ENCODE assay signal across 2 cellular contexts in the genomic region with DNA sequence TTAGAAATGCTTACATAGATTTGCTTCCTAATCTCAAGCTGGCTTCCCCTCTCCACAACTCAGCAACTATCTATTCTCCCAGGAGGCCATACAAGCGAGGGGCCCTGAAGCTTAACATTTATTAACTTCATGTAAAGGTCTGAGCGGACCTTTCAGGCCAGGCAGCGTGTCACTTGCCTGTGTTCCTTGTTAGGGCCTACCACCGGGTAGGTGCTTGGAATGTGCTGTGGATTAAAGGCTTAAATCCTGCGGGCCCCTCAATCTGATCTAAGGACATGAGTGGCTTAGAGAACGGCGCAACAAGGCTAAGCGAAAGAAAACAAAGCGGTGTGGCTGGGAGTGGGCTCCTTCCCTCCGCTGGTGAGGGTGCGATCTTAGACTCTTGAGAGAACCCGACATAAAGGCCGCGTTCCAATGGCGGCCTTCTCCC.
A peak's percentile ranks its signal among the peaks of the same experiment; 100 is the strongest.
TF ChIP-seq lines count a peak whose summit lies in the region.

No MANE protein-coding gene starts in this region.

TF ChIP-seq in K562, 482 proteins besides CTCF, POLR2A, EP300 and RAD21 (continued from another document and continues in another):
- TF ChIP-seq EWSR1 (IDR thresholded peaks at IDR 0.05; ENCODE audit: borderline replicate concordance, low read depth, partially characterized antibody), result no peak
- no peak for TF ChIP-seq TOE1 (IDR thresholded peaks at IDR 0.05; ENCODE audit: borderline replicate concordance)
- no peak for TF ChIP-seq TOE1 (CRISPR knock-in tag; IDR thresholded peaks at IDR 0.05; ENCODE audit: borderline replicate concordance, low read depth)
- TF ChIP-seq RFX1 (IDR thresholded peaks at IDR 0.05), result no peak
- no peak for TF ChIP-seq HDAC6 (IDR thresholded peaks at IDR 0.05; ENCODE audit: low read depth, low read length)
- TF ChIP-seq, protein P1, sequence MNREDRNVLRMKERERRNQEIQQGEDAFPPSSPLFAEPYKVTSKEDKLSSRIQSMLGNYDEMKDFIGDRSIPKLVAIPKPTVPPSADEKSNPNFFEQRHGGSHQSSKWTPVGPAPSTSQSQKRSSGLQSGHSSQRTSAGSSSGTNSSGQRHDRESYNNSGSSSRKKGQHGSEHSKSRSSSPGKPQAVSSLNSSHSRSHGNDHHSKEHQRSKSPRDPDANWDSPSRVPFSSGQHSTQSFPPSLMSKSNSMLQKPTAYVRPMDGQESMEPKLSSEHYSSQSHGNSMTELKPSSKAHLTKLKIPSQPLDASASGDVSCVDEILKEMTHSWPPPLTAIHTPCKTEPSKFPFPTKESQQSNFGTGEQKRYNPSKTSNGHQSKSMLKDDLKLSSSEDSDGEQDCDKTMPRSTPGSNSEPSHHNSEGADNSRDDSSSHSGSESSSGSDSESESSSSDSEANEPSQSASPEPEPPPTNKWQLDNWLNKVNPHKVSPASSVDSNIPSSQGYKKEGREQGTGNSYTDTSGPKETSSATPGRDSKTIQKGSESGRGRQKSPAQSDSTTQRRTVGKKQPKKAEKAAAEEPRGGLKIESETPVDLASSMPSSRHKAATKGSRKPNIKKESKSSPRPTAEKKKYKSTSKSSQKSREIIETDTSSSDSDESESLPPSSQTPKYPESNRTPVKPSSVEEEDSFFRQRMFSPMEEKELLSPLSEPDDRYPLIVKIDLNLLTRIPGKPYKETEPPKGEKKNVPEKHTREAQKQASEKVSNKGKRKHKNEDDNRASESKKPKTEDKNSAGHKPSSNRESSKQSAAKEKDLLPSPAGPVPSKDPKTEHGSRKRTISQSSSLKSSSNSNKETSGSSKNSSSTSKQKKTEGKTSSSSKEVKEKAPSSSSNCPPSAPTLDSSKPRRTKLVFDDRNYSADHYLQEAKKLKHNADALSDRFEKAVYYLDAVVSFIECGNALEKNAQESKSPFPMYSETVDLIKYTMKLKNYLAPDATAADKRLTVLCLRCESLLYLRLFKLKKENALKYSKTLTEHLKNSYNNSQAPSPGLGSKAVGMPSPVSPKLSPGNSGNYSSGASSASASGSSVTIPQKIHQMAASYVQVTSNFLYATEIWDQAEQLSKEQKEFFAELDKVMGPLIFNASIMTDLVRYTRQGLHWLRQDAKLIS (CRISPR knock-in tag; IDR thresholded peaks at IDR 0.05), result 0 out of 2 replicates have a peak, but pooled peaks have one; percentile 19
- no peak for TF ChIP-seq ZNF174 (CRISPR knock-in tag; IDR thresholded peaks at IDR 0.05)
- TF ChIP-seq, protein P2, sequence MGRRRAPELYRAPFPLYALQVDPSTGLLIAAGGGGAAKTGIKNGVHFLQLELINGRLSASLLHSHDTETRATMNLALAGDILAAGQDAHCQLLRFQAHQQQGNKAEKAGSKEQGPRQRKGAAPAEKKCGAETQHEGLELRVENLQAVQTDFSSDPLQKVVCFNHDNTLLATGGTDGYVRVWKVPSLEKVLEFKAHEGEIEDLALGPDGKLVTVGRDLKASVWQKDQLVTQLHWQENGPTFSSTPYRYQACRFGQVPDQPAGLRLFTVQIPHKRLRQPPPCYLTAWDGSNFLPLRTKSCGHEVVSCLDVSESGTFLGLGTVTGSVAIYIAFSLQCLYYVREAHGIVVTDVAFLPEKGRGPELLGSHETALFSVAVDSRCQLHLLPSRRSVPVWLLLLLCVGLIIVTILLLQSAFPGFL (CRISPR knock-in tag; IDR thresholded peaks at IDR 0.05), result peak; percentile 65; the same call in 1 of the 2 replicates
- TF ChIP-seq KLF6 (CRISPR knock-in tag; IDR thresholded peaks at IDR 0.05; ENCODE audit: borderline replicate concordance), result no peak
- no peak for TF ChIP-seq TEAD1 (CRISPR knock-in tag; IDR thresholded peaks at IDR 0.05)
- no peak for TF ChIP-seq PTBP1 (IDR thresholded peaks at IDR 0.05; ENCODE audit: low read depth, low read length)
- TF ChIP-seq ZNF695 (CRISPR knock-in tag; IDR thresholded peaks at IDR 0.05), result no peak
- TF ChIP-seq, protein P3, sequence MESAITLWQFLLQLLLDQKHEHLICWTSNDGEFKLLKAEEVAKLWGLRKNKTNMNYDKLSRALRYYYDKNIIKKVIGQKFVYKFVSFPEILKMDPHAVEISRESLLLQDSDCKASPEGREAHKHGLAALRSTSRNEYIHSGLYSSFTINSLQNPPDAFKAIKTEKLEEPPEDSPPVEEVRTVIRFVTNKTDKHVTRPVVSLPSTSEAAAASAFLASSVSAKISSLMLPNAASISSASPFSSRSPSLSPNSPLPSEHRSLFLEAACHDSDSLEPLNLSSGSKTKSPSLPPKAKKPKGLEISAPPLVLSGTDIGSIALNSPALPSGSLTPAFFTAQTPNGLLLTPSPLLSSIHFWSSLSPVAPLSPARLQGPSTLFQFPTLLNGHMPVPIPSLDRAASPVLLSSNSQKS (CRISPR knock-in tag; IDR thresholded peaks at IDR 0.05), result no peak
- no peak for TF ChIP-seq SMARCA5 (IDR thresholded peaks at IDR 0.05)
- no peak for TF ChIP-seq TEAD4 (IDR thresholded peaks at IDR 0.05; ENCODE audit: low read length)
- TF ChIP-seq TEAD4 (CRISPR knock-in tag; IDR thresholded peaks at IDR 0.05; ENCODE audit: borderline replicate concordance), result 0 out of 2 replicates have a peak, but pooled peaks have one; percentile 14
- TF ChIP-seq MAFG (tag; conservative IDR thresholded peaks at IDR 0.05), result no peak
- no peak for TF ChIP-seq ELF1 (tag; IDR thresholded peaks at IDR 0.05)
- TF ChIP-seq ZBTB8A (IDR thresholded peaks at IDR 0.05; ENCODE audit: partially characterized antibody), result no peak
- no peak for TF ChIP-seq ZNF146 (CRISPR knock-in tag; IDR thresholded peaks at IDR 0.05; ENCODE audit: unreplicated experiment)
- no peak for TF ChIP-seq PTTG1 (tag; IDR thresholded peaks at IDR 0.05; ENCODE audit: low read depth)
- TF ChIP-seq SMC3 (conservative IDR thresholded peaks at IDR 0.05; ENCODE audit: insufficient read depth, low read depth, low read length), result no peak
- TF ChIP-seq, protein P4, sequence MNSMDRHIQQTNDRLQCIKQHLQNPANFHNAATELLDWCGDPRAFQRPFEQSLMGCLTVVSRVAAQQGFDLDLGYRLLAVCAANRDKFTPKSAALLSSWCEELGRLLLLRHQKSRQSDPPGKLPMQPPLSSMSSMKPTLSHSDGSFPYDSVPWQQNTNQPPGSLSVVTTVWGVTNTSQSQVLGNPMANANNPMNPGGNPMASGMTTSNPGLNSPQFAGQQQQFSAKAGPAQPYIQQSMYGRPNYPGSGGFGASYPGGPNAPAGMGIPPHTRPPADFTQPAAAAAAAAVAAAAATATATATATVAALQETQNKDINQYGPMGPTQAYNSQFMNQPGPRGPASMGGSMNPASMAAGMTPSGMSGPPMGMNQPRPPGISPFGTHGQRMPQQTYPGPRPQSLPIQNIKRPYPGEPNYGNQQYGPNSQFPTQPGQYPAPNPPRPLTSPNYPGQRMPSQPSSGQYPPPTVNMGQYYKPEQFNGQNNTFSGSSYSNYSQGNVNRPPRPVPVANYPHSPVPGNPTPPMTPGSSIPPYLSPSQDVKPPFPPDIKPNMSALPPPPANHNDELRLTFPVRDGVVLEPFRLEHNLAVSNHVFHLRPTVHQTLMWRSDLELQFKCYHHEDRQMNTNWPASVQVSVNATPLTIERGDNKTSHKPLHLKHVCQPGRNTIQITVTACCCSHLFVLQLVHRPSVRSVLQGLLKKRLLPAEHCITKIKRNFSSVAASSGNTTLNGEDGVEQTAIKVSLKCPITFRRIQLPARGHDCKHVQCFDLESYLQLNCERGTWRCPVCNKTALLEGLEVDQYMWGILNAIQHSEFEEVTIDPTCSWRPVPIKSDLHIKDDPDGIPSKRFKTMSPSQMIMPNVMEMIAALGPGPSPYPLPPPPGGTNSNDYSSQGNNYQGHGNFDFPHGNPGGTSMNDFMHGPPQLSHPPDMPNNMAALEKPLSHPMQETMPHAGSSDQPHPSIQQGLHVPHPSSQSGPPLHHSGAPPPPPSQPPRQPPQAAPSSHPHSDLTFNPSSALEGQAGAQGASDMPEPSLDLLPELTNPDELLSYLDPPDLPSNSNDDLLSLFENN (IDR thresholded peaks at IDR 0.05; ENCODE audit: low read depth in 2 of 2, low read length in 2 of 2), result no peak

TF ChIP-seq in HepG2, 621 proteins besides CTCF, POLR2A, EP300 and RAD21 (continued from another document):
- TF ChIP-seq, protein P5, sequence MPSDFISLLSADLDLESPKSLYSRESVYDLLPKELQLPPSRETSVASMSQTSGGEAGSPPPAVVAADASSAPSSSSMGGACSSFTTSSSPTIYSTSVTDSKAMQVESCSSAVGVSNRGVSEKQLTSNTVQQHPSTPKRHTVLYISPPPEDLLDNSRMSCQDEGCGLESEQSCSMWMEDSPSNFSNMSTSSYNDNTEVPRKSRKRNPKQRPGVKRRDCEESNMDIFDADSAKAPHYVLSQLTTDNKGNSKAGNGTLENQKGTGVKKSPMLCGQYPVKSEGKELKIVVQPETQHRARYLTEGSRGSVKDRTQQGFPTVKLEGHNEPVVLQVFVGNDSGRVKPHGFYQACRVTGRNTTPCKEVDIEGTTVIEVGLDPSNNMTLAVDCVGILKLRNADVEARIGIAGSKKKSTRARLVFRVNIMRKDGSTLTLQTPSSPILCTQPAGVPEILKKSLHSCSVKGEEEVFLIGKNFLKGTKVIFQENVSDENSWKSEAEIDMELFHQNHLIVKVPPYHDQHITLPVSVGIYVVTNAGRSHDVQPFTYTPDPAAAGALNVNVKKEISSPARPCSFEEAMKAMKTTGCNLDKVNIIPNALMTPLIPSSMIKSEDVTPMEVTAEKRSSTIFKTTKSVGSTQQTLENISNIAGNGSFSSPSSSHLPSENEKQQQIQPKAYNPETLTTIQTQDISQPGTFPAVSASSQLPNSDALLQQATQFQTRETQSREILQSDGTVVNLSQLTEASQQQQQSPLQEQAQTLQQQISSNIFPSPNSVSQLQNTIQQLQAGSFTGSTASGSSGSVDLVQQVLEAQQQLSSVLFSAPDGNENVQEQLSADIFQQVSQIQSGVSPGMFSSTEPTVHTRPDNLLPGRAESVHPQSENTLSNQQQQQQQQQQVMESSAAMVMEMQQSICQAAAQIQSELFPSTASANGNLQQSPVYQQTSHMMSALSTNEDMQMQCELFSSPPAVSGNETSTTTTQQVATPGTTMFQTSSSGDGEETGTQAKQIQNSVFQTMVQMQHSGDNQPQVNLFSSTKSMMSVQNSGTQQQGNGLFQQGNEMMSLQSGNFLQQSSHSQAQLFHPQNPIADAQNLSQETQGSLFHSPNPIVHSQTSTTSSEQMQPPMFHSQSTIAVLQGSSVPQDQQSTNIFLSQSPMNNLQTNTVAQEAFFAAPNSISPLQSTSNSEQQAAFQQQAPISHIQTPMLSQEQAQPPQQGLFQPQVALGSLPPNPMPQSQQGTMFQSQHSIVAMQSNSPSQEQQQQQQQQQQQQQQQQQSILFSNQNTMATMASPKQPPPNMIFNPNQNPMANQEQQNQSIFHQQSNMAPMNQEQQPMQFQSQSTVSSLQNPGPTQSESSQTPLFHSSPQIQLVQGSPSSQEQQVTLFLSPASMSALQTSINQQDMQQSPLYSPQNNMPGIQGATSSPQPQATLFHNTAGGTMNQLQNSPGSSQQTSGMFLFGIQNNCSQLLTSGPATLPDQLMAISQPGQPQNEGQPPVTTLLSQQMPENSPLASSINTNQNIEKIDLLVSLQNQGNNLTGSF (CRISPR knock-in tag; IDR thresholded peaks at IDR 0.05), result 0 out of 2 replicates have a peak, but pooled peaks have one; percentile 57
- TF ChIP-seq ZNF224 (CRISPR knock-in tag; IDR thresholded peaks at IDR 0.05) (0 out of 2 replicates have a peak, but pooled peaks have one; percentile 20), ZSCAN22 (CRISPR knock-in tag; IDR thresholded peaks at IDR 0.05) (0 out of 2 replicates have a peak, but pooled peaks have one; percentile 11), ZFP1 (CRISPR knock-in tag; IDR thresholded peaks at IDR 0.05) (no peak), U2AF1 (optimal IDR thresholded peaks at IDR 0.05; ENCODE audit: low read depth, low read length) (peak; percentile 40), ZNF777 (CRISPR knock-in tag; IDR thresholded peaks at IDR 0.05) (no peak), RBM22 (optimal IDR thresholded peaks at IDR 0.05; ENCODE audit: low read length) (peak; percentile 56), NCOA5 (CRISPR knock-in tag; IDR thresholded peaks at IDR 0.05) (no peak), RXRB (CRISPR knock-in tag; IDR thresholded peaks at IDR 0.05; ENCODE audit: borderline replicate concordance) (no peak), ZNF879 (CRISPR knock-in tag; IDR thresholded peaks at IDR 0.05) (0 out of 2 replicates have a peak, but pooled peaks have one; percentile 23), ZNF773 (CRISPR knock-in tag; IDR thresholded peaks at IDR 0.05; ENCODE audit: borderline replicate concordance) (0 out of 2 replicates have a peak, but pooled peaks have one; percentile 54), NR2C2 (CRISPR knock-in tag; IDR thresholded peaks at IDR 0.05; ENCODE audit: borderline replicate concordance) (no peak), ZC3H4 (CRISPR knock-in tag; IDR thresholded peaks at IDR 0.05; ENCODE audit: borderline replicate concordance) (peak; percentile 89; the same call in 1 of the 2 replicates), ZC3H13 (CRISPR knock-in tag; IDR thresholded peaks at IDR 0.05) (0 out of 2 replicates have a peak, but pooled peaks have one; percentile 75), KDM5A (IDR thresholded peaks at IDR 0.05; ENCODE audit: borderline replicate concordance, low read length) (no peak)
- TF ChIP-seq, protein P6, sequence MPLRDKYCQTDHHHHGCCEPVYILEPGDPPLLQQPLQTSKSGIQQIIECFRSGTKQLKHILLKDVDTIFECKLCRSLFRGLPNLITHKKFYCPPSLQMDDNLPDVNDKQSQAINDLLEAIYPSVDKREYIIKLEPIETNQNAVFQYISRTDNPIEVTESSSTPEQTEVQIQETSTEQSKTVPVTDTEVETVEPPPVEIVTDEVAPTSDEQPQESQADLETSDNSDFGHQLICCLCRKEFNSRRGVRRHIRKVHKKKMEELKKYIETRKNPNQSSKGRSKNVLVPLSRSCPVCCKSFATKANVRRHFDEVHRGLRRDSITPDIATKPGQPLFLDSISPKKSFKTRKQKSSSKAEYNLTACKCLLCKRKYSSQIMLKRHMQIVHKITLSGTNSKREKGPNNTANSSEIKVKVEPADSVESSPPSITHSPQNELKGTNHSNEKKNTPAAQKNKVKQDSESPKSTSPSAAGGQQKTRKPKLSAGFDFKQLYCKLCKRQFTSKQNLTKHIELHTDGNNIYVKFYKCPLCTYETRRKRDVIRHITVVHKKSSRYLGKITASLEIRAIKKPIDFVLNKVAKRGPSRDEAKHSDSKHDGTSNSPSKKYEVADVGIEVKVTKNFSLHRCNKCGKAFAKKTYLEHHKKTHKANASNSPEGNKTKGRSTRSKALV (CRISPR knock-in tag; IDR thresholded peaks at IDR 0.05), result 0 out of 2 replicates have a peak, but pooled peaks have one; percentile 13
- TF ChIP-seq, protein P7, sequence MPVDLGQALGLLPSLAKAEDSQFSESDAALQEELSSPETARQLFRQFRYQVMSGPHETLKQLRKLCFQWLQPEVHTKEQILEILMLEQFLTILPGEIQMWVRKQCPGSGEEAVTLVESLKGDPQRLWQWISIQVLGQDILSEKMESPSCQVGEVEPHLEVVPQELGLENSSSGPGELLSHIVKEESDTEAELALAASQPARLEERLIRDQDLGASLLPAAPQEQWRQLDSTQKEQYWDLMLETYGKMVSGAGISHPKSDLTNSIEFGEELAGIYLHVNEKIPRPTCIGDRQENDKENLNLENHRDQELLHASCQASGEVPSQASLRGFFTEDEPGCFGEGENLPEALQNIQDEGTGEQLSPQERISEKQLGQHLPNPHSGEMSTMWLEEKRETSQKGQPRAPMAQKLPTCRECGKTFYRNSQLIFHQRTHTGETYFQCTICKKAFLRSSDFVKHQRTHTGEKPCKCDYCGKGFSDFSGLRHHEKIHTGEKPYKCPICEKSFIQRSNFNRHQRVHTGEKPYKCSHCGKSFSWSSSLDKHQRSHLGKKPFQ (CRISPR knock-in tag; IDR thresholded peaks at IDR 0.05; ENCODE audit: insufficient replicate concordance), result peak; percentile 23
- TF ChIP-seq, protein P8, sequence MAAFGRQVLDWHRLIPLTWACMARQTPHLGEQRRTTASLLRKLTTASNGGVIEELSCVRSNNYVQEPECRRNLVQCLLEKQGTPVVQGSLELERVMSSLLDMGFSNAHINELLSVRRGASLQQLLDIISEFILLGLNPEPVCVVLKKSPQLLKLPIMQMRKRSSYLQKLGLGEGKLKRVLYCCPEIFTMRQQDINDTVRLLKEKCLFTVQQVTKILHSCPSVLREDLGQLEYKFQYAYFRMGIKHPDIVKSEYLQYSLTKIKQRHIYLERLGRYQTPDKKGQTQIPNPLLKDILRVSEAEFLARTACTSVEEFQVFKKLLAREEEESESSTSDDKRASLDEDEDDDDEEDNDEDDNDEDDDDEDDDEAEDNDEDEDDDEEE (CRISPR knock-in tag; IDR thresholded peaks at IDR 0.05), result 0 out of 2 replicates have a peak, but pooled peaks have one; percentile 5
